In the genomic region with DNA sequence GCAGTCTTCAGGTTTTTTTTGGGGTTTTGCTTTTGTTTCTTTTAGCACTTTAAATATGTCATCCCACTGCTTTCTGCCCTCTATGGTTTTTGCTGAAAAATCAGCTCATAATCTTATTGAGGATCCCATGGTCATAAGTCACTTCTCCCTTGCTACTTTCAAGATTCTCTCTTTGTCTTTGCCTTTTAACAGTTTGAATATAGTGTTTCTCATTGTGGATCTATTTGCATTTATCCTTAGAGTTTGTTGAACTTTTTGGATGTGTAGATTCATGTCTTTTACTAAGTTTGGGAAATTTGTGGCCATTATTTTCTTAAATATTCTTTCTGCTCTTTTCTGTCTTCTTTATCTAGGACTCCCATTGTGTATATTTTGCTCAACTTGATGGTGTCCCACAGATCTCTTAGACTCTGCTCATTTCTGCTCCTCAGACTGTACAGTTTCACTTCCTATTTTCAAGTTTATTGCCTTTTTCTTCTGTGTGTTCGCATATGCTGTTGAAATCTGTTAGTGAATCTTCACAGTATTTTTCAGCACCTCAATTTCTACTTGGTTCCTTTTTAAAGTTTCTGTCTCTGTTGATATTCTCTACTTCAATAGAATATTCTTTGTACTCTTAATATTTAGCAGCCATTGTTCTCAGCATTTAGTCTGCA, we compare ENCODE assay signal across 10 cellular contexts.
DNase-seq lines count a peak whose midpoint lies in the region; ATAC-seq, FAIRE-seq and TF ChIP-seq lines count a peak whose summit lies in the region.
"Had no signal": no experiment of that assay in that cellular context is flagged by ENCODE, and none has a peak within 500 bp of the region (broad histone marks: within the 10 kb centered on the region; RNA-seq: fewer than 3 reads in every experiment).

No MANE protein-coding gene starts in this region.

- no peak overlapping the region for H3K4me2 ChIP-seq in HepG2 (ENCODE audit: low read depth, low read length)

- H3K36me3 ChIP-seq in HepG2 (replicated peaks in 1 of 2; ENCODE audit: control insufficient read depth in 1 of 2, insufficient read depth in 2 of 2, low read length in 2 of 2) (peaks cover 0 to 21% of the 10 kb centered on the region in 2 experiments; a peak in 4 of 5 replicates), vagina (peaks cover 0 to 11% of the 10 kb centered on the region in 2 donors), Peyer's patch (peaks cover 0 to 12% (median 0%) of the 10 kb centered on the region in 3 donors)

- CTCF ChIA-PET in activated CD8-positive, alpha-beta T cell treated with anti-CD3 and anti-CD28 coated beads for 36 hours (lab: Charles Lee), result interaction anchor here (0.8 to 2.3 kb wide), 5 partner anchors 9 to 253 kb away, joined by 3 to 8 read pairs (median 4); no protein-coding TSS in a partner anchor
- CTCF ChIA-PET in HepG2 (lab: Yijun Ruan, JAX; ENCODE audit: low intra/inter-chr PET ratio, low total read pairs), result no interaction called here

- no peaks in the 10 kb centered on the region for H3K9me3 ChIP-seq in HepG2 (ENCODE audit: low read length)
- no peaks in the 10 kb centered on the region for H3K9me3 ChIP-seq in vagina
- H3K9me3 ChIP-seq in Peyer's patch, result no peaks in the 10 kb centered on the region

- ATAC-seq in GM19463 (IDR thresholded peaks at IDR 0.05; ENCODE audit: unreplicated experiment) (peak; percentile 74), HG03196 (IDR thresholded peaks at IDR 0.05; ENCODE audit: unreplicated experiment) (peak; percentile 87), HepG2 (no peak)
- ATAC-seq in activated CD8-positive, alpha-beta T cell treated with anti-CD3 and anti-CD28 coated beads for 36 hours, result no peak

- peaks cover 6% of the 10 kb centered on the region for H3K9me3 Mint-ChIP-seq in activated CD8-positive, alpha-beta T cell treated with anti-CD3 and anti-CD28 coated beads for 36 hours

- H2AFZ ChIP-seq in HepG2 (ENCODE audit: low read length), result no peak overlapping the region

- POLR2A ChIA-PET in activated CD8-positive, alpha-beta T cell treated with anti-CD3 and anti-CD28 coated beads for 36 hours (lab: Charles Lee), result no interaction called here
- POLR2A ChIA-PET in HepG2 (lab: Yijun Ruan, JAX), result no interaction called here

- H3K9ac ChIP-seq in HepG2 (ENCODE audit: insufficient read depth, low read depth, low read length), result no peak overlapping the region

- H3K27me3 ChIP-seq in HepG2 (ENCODE audit: control insufficient read depth in 1 of 2, insufficient read depth in 2 of 2, low read length in 2 of 2) (no peaks in the 10 kb centered on the region), vagina (no peaks in the 10 kb centered on the region), Peyer's patch (no peaks in the 10 kb centered on the region)

- TF ChIP-seq RAD21 in HepG2 (CRISPR knock-in tag; IDR thresholded peaks at IDR 0.05), result no peak

- H3K4me3 ChIP-seq in HepG2 (replicated peaks in 1 of 3; ENCODE audit: insufficient read depth in 1 of 3, low read depth in 2 of 3, low read length in 3 of 3) (no peak overlapping the region), vagina (no peak overlapping the region), Peyer's patch (no peak overlapping the region)
- H3K4me3 ChIP-seq: lung had no signal

- H3K79me2 ChIP-seq in HepG2 (ENCODE audit: insufficient read depth, low read length), result peaks cover 76% of the 10 kb centered on the region

- peaks cover 13% of the 10 kb centered on the region; the same call in 1 of the 2 replicates for H4K20me1 ChIP-seq in HepG2 (ENCODE audit: insufficient read depth, low read length)

- peak overlapping the region; percentile 57 for H3K27ac Mint-ChIP-seq in activated CD8-positive, alpha-beta T cell treated with anti-CD3 and anti-CD28 coated beads for 36 hours

- no peak overlapping the region for H3K27ac ChIP-seq in HepG2 (ENCODE audit: extremely low read length, insufficient read depth, low read length)
- H3K27ac ChIP-seq in vagina, result no peak overlapping the region
- H3K27ac ChIP-seq in Peyer's patch, result no peak overlapping the region

- FAIRE-seq in HepG2 (lab: Jason Lieb, UNC), result no peak

- H3K4me1 Mint-ChIP-seq in activated CD8-positive, alpha-beta T cell treated with anti-CD3 and anti-CD28 coated beads for 36 hours (ENCODE audit: low read depth), result peaks cover 57% of the 10 kb centered on the region

- in situ Hi-C loops in HepG2 (cut with HindIII; ENCODE audit: extremely low pct_ligation_motif_present, low pct_unique_long_range_greater_than_20kb), result no loop called here

- H3K4me3 Mint-ChIP-seq in activated CD8-positive, alpha-beta T cell treated with anti-CD3 and anti-CD28 coated beads for 36 hours, result no peak overlapping the region

- TF ChIP-seq EP300 in HepG2 (IDR thresholded peaks at IDR 0.05; ENCODE audit: low read depth in 2 of 2, low read length in 2 of 2) (no peak), HepG2 (CRISPR knock-in tag; IDR thresholded peaks at IDR 0.05; ENCODE audit: borderline replicate concordance) (no peak)

- intact Hi-C loops in activated CD8-positive, alpha-beta T cell treated with anti-CD3 and anti-CD28 coated beads for 36 hours (cut with micrococcal nuclease), result no loop called here
- intact Hi-C loops in HepG2 (cut with micrococcal nuclease; ENCODE audit: unreplicated experiment), result loop anchor here (5.0 kb wide), 1 partner anchor 124 kb away; a partner anchor contains a TSS
- intact Hi-C loops in vagina (cut with DNase I), result no loop called here

- H3K4me1 ChIP-seq in HepG2 (ENCODE audit: insufficient read depth, low read length) (no peaks in the 10 kb centered on the region), vagina (peaks cover 14% of the 10 kb centered on the region), Peyer's patch (no peaks in the 10 kb centered on the region)

- 94% methylated on average over 1 of the region's 1 CpG for WGBS in HepG2 (ENCODE audit: low lambda C conversion rate)

- TF ChIP-seq CTCF in GM10266 (IDR thresholded peaks at IDR 0.05; ENCODE audit: control insufficient read depth, insufficient read depth, low read depth, missing control alignments), result no peak
- TF ChIP-seq CTCF in activated CD8-positive, alpha-beta T cell treated with anti-CD3 and anti-CD28 coated beads for 36 hours (IDR thresholded peaks at IDR 0.05), result no peak
- no peak for TF ChIP-seq CTCF in HepG2 (CRISPR knock-in tag; IDR thresholded peaks at IDR 0.05)
- no peak for TF ChIP-seq CTCF in vagina (IDR thresholded peaks at IDR 0.05)
- TF ChIP-seq CTCF in Peyer's patch (IDR thresholded peaks at IDR 0.05), result no peak

- H3K36me3 Mint-ChIP-seq in activated CD8-positive, alpha-beta T cell treated with anti-CD3 and anti-CD28 coated beads for 36 hours (ENCODE audit: low read depth), result peaks cover 28% of the 10 kb centered on the region

- DNase-seq in GM10266 (ENCODE audit: extremely low spot score) (peak; percentile 54), HepG2 (ENCODE audit: low spot score) (no peak), vagina (ENCODE audit: extremely low spot score in 2 of 2) (no peak), NCI-H1092 (lab: John Stamatoyannopoulos, UW) (no peak), Peyer's patch (no peak)
- no peak for DNase-seq in activated CD8-positive, alpha-beta T cell treated with anti-CD3 and anti-CD28 coated beads for 36 hours
- DNase-seq: cortex of kidney had no signal

- BruUV-seq in HepG2 (replicated peaks; lab: Mats Ljungman, UMichigan), result no TSS peak

- TF ChIP-seq POLR2A in HepG2 (IDR thresholded peaks at IDR 0.05; ENCODE audit: insufficient read depth in 1 of 2, low read depth in 2 of 2, low read length in 2 of 2), result no peak
- no peak for TF ChIP-seq POLR2A in vagina (IDR thresholded peaks at IDR 0.05)
- TF ChIP-seq POLR2A in Peyer's patch (IDR thresholded peaks at IDR 0.05), result no peak

- no peaks in the 10 kb centered on the region for H3K27me3 Mint-ChIP-seq in activated CD8-positive, alpha-beta T cell treated with anti-CD3 and anti-CD28 coated beads for 36 hours

TF ChIP-seq in HepG2, 621 proteins besides CTCF, POLR2A, EP300 and RAD21 (continues in another document):
- TF ChIP-seq, protein P1, sequence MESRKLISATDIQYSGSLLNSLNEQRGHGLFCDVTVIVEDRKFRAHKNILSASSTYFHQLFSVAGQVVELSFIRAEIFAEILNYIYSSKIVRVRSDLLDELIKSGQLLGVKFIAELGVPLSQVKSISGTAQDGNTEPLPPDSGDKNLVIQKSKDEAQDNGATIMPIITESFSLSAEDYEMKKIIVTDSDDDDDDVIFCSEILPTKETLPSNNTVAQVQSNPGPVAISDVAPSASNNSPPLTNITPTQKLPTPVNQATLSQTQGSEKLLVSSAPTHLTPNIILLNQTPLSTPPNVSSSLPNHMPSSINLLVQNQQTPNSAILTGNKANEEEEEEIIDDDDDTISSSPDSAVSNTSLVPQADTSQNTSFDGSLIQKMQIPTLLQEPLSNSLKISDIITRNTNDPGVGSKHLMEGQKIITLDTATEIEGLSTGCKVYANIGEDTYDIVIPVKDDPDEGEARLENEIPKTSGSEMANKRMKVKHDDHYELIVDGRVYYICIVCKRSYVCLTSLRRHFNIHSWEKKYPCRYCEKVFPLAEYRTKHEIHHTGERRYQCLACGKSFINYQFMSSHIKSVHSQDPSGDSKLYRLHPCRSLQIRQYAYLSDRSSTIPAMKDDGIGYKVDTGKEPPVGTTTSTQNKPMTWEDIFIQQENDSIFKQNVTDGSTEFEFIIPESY (CRISPR knock-in tag; IDR thresholded peaks at IDR 0.05), result no peak
- TF ChIP-seq, protein P2, sequence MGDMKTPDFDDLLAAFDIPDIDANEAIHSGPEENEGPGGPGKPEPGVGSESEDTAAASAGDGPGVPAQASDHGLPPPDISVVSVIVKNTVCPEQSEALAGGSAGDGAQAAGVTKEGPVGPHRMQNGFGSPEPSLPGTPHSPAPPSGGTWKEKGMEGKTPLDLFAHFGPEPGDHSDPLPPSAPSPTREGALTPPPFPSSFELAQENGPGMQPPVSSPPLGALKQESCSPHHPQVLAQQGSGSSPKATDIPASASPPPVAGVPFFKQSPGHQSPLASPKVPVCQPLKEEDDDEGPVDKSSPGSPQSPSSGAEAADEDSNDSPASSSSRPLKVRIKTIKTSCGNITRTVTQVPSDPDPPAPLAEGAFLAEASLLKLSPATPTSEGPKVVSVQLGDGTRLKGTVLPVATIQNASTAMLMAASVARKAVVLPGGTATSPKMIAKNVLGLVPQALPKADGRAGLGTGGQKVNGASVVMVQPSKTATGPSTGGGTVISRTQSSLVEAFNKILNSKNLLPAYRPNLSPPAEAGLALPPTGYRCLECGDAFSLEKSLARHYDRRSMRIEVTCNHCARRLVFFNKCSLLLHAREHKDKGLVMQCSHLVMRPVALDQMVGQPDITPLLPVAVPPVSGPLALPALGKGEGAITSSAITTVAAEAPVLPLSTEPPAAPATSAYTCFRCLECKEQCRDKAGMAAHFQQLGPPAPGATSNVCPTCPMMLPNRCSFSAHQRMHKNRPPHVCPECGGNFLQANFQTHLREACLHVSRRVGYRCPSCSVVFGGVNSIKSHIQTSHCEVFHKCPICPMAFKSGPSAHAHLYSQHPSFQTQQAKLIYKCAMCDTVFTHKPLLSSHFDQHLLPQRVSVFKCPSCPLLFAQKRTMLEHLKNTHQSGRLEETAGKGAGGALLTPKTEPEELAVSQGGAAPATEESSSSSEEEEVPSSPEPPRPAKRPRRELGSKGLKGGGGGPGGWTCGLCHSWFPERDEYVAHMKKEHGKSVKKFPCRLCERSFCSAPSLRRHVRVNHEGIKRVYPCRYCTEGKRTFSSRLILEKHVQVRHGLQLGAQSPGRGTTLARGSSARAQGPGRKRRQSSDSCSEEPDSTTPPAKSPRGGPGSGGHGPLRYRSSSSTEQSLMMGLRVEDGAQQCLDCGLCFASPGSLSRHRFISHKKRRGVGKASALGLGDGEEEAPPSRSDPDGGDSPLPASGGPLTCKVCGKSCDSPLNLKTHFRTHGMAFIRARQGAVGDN (CRISPR knock-in tag; IDR thresholded peaks at IDR 0.05), result no peak

Comparison
In these comparisons a context has a peak if more than half of its experiments do, and no peak if none do; other contexts are left out.
1. ATAC-seq: peak in GM19463 (single experiment) and HG03196 (single experiment); none in activated CD8-positive, alpha-beta T cell treated with anti-CD3 and anti-CD28 coated beads for 36 hours (single experiment) and HepG2 (single experiment).